In genomic region chr13:23959231-23959862, GRCh38 we compare ENCODE assay signal across 21 cellular contexts.
A peak's percentile ranks its signal among the peaks of the same experiment; 100 is the strongest.
DNase-seq lines count a peak whose midpoint lies in the region; ATAC-seq and TF ChIP-seq lines count a peak whose summit lies in the region.
"Had no signal": no experiment of that assay in that cellular context is flagged by ENCODE, and none has a peak within 500 bp of the region (broad histone marks: within the 10 kb centered on the region; RNA-seq: fewer than 3 reads in every experiment).

No MANE protein-coding gene starts in this region.

- ATAC-seq in left cardiac atrium (peak; percentile 55 to 74), Right ventricle myocardium inferior (no peak), upper lobe of right lung (peak; percentile 21), HG03439 (IDR thresholded peaks at IDR 0.05; ENCODE audit: unreplicated experiment) (no peak), HG02588 (IDR thresholded peaks at IDR 0.05; ENCODE audit: unreplicated experiment) (no peak)
- ATAC-seq: activated CD8-positive, alpha-beta T cell treated with anti-CD3 and anti-CD28 coated beads for 36 hours; activated naive CD8-positive, alpha-beta T cell treated with anti-CD3 and anti-CD28 coated beads, Interleukin-2, amount 50 U/mL, for 24 hours; GM12878 had no signal

- in situ Hi-C loops in astrocyte of the spinal cord (cut with HindIII; ENCODE audit: low sequenced_read_pairs): no loop called here

- DNase-seq in left cardiac atrium: no peak
- DNase-seq in Right ventricle myocardium inferior (ENCODE audit: missing footprints): no peak
- peak; percentile 46 for DNase-seq in astrocyte of the spinal cord (ENCODE audit: low read depth, low spot score)
- peak; percentile 26 for DNase-seq in kidney epithelial cell (ENCODE audit: low read depth)
- DNase-seq in upper lobe of right lung: no peak
- DNase-seq in inferior parietal cortex (ENCODE audit: extremely low spot score): no peak
- DNase-seq: activated CD4-positive, CD25-positive, alpha-beta regulatory T cell treated with anti-CD3 and anti-CD28 coated beads, Interleukin-2, amount 50 U/mL, for 72 hours; activated CD8-positive, alpha-beta T cell treated with anti-CD3 and anti-CD28 coated beads for 36 hours; activated gamma-delta T cell; activated naive CD8-positive, alpha-beta T cell treated with anti-CD3 and anti-CD28 coated beads, Interleukin-2, amount 50 U/mL, for 24 hours; Caco-2; DMS79; heart right ventricle; NCI-H510A treated with DMSO at 0.1 percent for 48 hours; Peyer's patch had no signal

- no peaks in the 10 kb centered on the region for H3K4me1 ChIP-seq in upper lobe of right lung
- H3K4me1 ChIP-seq: BLaER1, neural progenitor cell, SJSA1 had no signal

- H3K4me3 ChIP-seq in astrocyte of the spinal cord (ENCODE audit: low read depth, low read length) (no peak overlapping the region), kidney epithelial cell (ENCODE audit: low read depth, low read length) (no peak overlapping the region), upper lobe of right lung (no peak overlapping the region)
- H3K4me3 ChIP-seq: BLaER1, GM12878, heart right ventricle, neural progenitor cell, Peyer's patch, SJSA1 had no signal

- no peak overlapping the region for H3K27ac ChIP-seq in upper lobe of right lung
- H3K27ac ChIP-seq: BLaER1, neural progenitor cell, Peyer's patch, SJSA1 had no signal

- H3K27me3 ChIP-seq in kidney epithelial cell (ENCODE audit: control insufficient read depth, insufficient read depth, low read length): no peaks in the 10 kb centered on the region
- no peaks in the 10 kb centered on the region for H3K27me3 ChIP-seq in upper lobe of right lung
- H3K27me3 ChIP-seq: BLaER1, neural progenitor cell, Peyer's patch, SJSA1 had no signal

- H3K36me3 ChIP-seq in kidney epithelial cell (ENCODE audit: control insufficient read depth, insufficient read depth, low read length) (no peaks in the 10 kb centered on the region), upper lobe of right lung (no peaks in the 10 kb centered on the region)
- H3K36me3 ChIP-seq: BLaER1, heart right ventricle, neural progenitor cell, Peyer's patch, SJSA1 had no signal

- intact Hi-C loops in left cardiac atrium (cut with DNase I): no loop called here
- intact Hi-C loops in Right ventricle myocardium inferior (cut with DNase I): no loop called here
- intact Hi-C loops in upper lobe of right lung (cut with DNase I): no loop called here

- H3K9me3 ChIP-seq in upper lobe of right lung: no peaks in the 10 kb centered on the region
- H3K9me3 ChIP-seq: BLaER1, Caco-2, heart right ventricle, Peyer's patch, SJSA1 had no signal

- TF ChIP-seq CTCF in astrocyte of the spinal cord (IDR thresholded peaks at IDR 0.05; ENCODE audit: low read depth, low read length) (no peak), kidney epithelial cell (IDR thresholded peaks at IDR 0.05; ENCODE audit: insufficient read depth, low read length, poor library complexity, severe bottlenecking) (no peak), upper lobe of right lung (IDR thresholded peaks at IDR 0.05) (no peak)

Comparison
In these comparisons a context has a peak if more than half of its experiments do, and no peak if none do; other contexts are left out.
1. ATAC-seq: peak in left cardiac atrium (2 of 2) and upper lobe of right lung (single experiment); none in Right ventricle myocardium inferior (single experiment), HG03439 (single experiment) and HG02588 (single experiment).
2. DNase-seq: peak in astrocyte of the spinal cord (single experiment) and kidney epithelial cell (single experiment); none in left cardiac atrium (single experiment), Right ventricle myocardium inferior (single experiment), upper lobe of right lung (single experiment) and inferior parietal cortex (single experiment).